Comparison of ENCODE assay signal across 28 cellular contexts in the genomic region with DNA sequence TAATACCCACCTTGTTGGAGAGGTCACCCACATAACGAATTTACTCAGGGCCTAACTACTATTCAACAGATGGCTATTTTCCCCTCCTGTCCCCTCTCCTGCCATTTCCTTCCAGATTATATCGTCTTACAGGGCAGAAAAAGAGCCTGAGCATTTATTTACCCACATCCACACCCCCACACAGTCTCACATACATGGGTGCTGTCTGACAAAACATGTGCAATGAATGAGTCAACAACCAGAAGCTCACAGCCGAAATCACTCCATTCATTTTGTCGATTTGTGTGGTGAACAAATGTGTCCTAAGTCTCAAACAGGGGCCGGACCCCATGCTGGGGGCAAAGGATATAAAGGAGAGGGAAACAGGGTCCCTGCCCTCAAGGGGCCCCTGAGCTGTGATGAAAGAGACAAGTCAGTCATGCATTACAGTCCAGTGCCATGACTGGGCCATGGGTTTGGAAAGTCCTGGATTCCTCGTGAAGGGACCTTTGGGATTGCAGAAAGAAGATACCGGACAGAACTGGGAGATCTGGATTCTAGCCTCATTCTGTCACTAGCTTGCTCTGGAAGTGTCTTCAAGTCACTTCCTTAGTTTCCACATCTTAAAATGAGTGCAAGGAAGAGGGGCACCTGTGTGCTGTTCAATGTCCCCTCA. TPM values are rescaled to one million over a fixed set of nuclear protein-coding genes. Genes with fewer than 3 reads are reported as not detected.
DNase-seq lines count a peak whose midpoint lies in the region; ATAC-seq and TF ChIP-seq lines count a peak whose summit lies in the region.
"Had no signal": no experiment of that assay in that cellular context is flagged by ENCODE, and none has a peak within 500 bp of the region (broad histone marks: within the 10 kb centered on the region; RNA-seq: fewer than 3 reads in every experiment).

No MANE protein-coding gene starts in this region.

- WGBS in trophoblast cell (ENCODE audit: extremely low coverage, insufficient coverage, insufficient read length): no CpG with 5 or more reads among the region's 7 CpGs

- no peak overlapping the region for H2BK12ac ChIP-seq in trophoblast cell (ENCODE audit: low read length)

- H3K36me3 ChIP-seq in KOPT-K1 (ENCODE audit: insufficient read depth, low read length) (no peaks in the 10 kb centered on the region), trophoblast cell (ENCODE audit: control insufficient read depth in 1 of 2, insufficient read depth in 2 of 2, low read length in 2 of 2) (no peaks in the 10 kb centered on the region), BE2C (no peaks in the 10 kb centered on the region), left ventricle myocardium inferior (no peaks in the 10 kb centered on the region)
- H3K36me3 ChIP-seq: stomach had no signal

- H3K27me3 ChIP-seq in trophoblast cell (ENCODE audit: insufficient read depth, low read length) (no peaks in the 10 kb centered on the region), BE2C (no peaks in the 10 kb centered on the region), left ventricle myocardium inferior (ENCODE audit: low read depth) (peaks cover 82% of the 10 kb centered on the region)

- H2AFZ ChIP-seq in trophoblast cell (ENCODE audit: insufficient read depth, low read length, poor library complexity): no peak overlapping the region

- no peak overlapping the region for H3K27ac Mint-ChIP-seq in T-helper 2 cell treated with Interferon-gamma antibody and Interleukin-4, amounts not matched to agents 5 μg/mL and 100 μg/mL, for 36 hours
- peak overlapping the region; percentile 4 for H3K27ac Mint-ChIP-seq in activated naive CD8-positive, alpha-beta T cell treated with anti-CD3 and anti-CD28 coated beads, Interleukin-2, amount 50 U/mL, for 24 hours
- H3K27ac Mint-ChIP-seq: memory B cell, type B pancreatic cell had no signal

- H3K27ac ChIP-seq in KOPT-K1 (ENCODE audit: low read depth, low read length, poor library complexity, severe bottlenecking) (peak overlapping the region; percentile 48), trophoblast cell (ENCODE audit: low read depth, low read length) (no peak overlapping the region), left ventricle myocardium inferior (replicated peaks) (no peak overlapping the region)
- H3K27ac ChIP-seq: stomach had no signal

- H3K4me3 ChIP-seq in trophoblast cell (ENCODE audit: low read depth, low read length): no peak overlapping the region
- no peak overlapping the region for H3K4me3 ChIP-seq in BE2C (ENCODE audit: low read depth, low read length)
- H3K4me3 ChIP-seq in left ventricle myocardium inferior: no peak overlapping the region
- H3K4me3 ChIP-seq: stomach had no signal

- H2BK120ac ChIP-seq in trophoblast cell (ENCODE audit: insufficient read depth, low read length, poor library complexity): no peak overlapping the region

- H2BK5ac ChIP-seq in trophoblast cell (ENCODE audit: low read depth, low read length, poor library complexity): no peak overlapping the region

- H2AK5ac ChIP-seq in trophoblast cell (ENCODE audit: low read length): no peak overlapping the region

- no peak overlapping the region for H4K91ac ChIP-seq in trophoblast cell (ENCODE audit: low read depth, low read length)

- TF ChIP-seq CTCF in BE2C (IDR thresholded peaks at IDR 0.05; ENCODE audit: low read depth, low read length) (no peak), left ventricle myocardium inferior (IDR thresholded peaks at IDR 0.05; ENCODE audit: borderline replicate concordance) (no peak)

- intact Hi-C loops in left ventricle myocardium inferior (cut with micrococcal nuclease): no loop called here

- H3K4me2 ChIP-seq in trophoblast cell (ENCODE audit: low read length): no peak overlapping the region

- H3K4me1 Mint-ChIP-seq in T-helper 2 cell treated with Interferon-gamma antibody and Interleukin-4, amounts not matched to agents 5 μg/mL and 100 μg/mL, for 36 hours (ENCODE audit: low read depth): peaks cover 53% of the 10 kb centered on the region
- H3K4me1 Mint-ChIP-seq in activated naive CD8-positive, alpha-beta T cell treated with anti-CD3 and anti-CD28 coated beads, Interleukin-2, amount 50 U/mL, for 24 hours: peaks cover 63% of the 10 kb centered on the region

- no peaks in the 10 kb centered on the region for H3K79me1 ChIP-seq in trophoblast cell (ENCODE audit: low read length)

- no peak overlapping the region for H3K9ac ChIP-seq in trophoblast cell (ENCODE audit: low read length)

- H3K18ac ChIP-seq in trophoblast cell (ENCODE audit: low read length): no peak overlapping the region

- H3K36me3 Mint-ChIP-seq in T-helper 2 cell treated with Interferon-gamma antibody and Interleukin-4, amounts not matched to agents 5 μg/mL and 100 μg/mL, for 36 hours (ENCODE audit: low read depth): no peaks in the 10 kb centered on the region
- H3K36me3 Mint-ChIP-seq in activated naive CD8-positive, alpha-beta T cell treated with anti-CD3 and anti-CD28 coated beads, Interleukin-2, amount 50 U/mL, for 24 hours (ENCODE audit: low read depth): no peaks in the 10 kb centered on the region
- H3K36me3 Mint-ChIP-seq: memory B cell, type B pancreatic cell had no signal

- H3K4me1 ChIP-seq in trophoblast cell (ENCODE audit: control insufficient read depth in 1 of 2, insufficient read depth in 2 of 2, low read length in 2 of 2): no peaks in the 10 kb centered on the region
- no peaks in the 10 kb centered on the region for H3K4me1 ChIP-seq in BE2C
- H3K4me1 ChIP-seq in left ventricle myocardium inferior: no peaks in the 10 kb centered on the region
- H3K4me1 ChIP-seq: stomach had no signal

- no peak overlapping the region for H3K4me3 Mint-ChIP-seq in T-helper 2 cell treated with Interferon-gamma antibody and Interleukin-4, amounts not matched to agents 5 μg/mL and 100 μg/mL, for 36 hours
- H3K4me3 Mint-ChIP-seq in activated naive CD8-positive, alpha-beta T cell treated with anti-CD3 and anti-CD28 coated beads, Interleukin-2, amount 50 U/mL, for 24 hours: no peak overlapping the region
- H3K4me3 Mint-ChIP-seq: memory B cell, type B pancreatic cell had no signal

- no peak overlapping the region for H3K14ac ChIP-seq in trophoblast cell (ENCODE audit: low read length)

- no peak overlapping the region for H4K12ac ChIP-seq in trophoblast cell (ENCODE audit: low read depth, low read length)

- H3K79me2 ChIP-seq in trophoblast cell (ENCODE audit: control insufficient read depth, insufficient read depth, low read length, poor library complexity): no peaks in the 10 kb centered on the region

- no peak overlapping the region for H3K4ac ChIP-seq in trophoblast cell (ENCODE audit: low read depth, low read length)

- DNase-seq in T-helper 2 cell treated with Interferon-gamma antibody and Interleukin-4, amounts not matched to agents 5 μg/mL and 100 μg/mL, for 36 hours (ENCODE audit: low spot score): peak; percentile 22
- DNase-seq in T-helper 2 cell (no peak), trophoblast cell (peak; percentile 84 to 93), BE2C (no peak), left ventricle myocardium inferior (no peak)
- DNase-seq in activated naive CD8-positive, alpha-beta T cell treated with anti-CD3 and anti-CD28 coated beads, Interleukin-2, amount 50 U/mL, for 24 hours: no peak
- DNase-seq: 8988T; activated CD4-positive, CD25-positive, alpha-beta regulatory T cell treated with anti-CD3 and anti-CD28 coated beads, Interleukin-2, amount 50 U/mL, for 72 hours; activated CD8-positive, alpha-beta memory T cell treated with anti-CD3 and anti-CD28 coated beads, Interleukin-2, amount 50 U/mL, for 4 hours; AML-193; anterior cingulate cortex; caudate nucleus; dermis blood vessel endothelial cell; DMS79; glutamatergic neuron; kidney glomerular epithelial cell; NCI-H1417; NCI-H510A treated with DMSO at 0.1 percent for 48 hours; small intestine; stimulated activated CD4-positive, alpha-beta T cell treated with anti-CD3 and anti-CD28 coated beads, Interleukin-4, amount 100 ng/mL, for 1 hour; stomach had no signal

- no peak overlapping the region for H3K23ac ChIP-seq in trophoblast cell (ENCODE audit: low read length)

- peak; percentile 52 for ATAC-seq in activated naive CD8-positive, alpha-beta T cell treated with anti-CD3 and anti-CD28 coated beads, Interleukin-2, amount 50 U/mL, for 24 hours
- no peak for ATAC-seq in HG02678 (IDR thresholded peaks at IDR 0.05; ENCODE audit: unreplicated experiment)
- ATAC-seq: SK-N-SH treated with all-trans-retinoic acid at 6 μM for 48 hours had no signal

- H3K27me3 Mint-ChIP-seq in T-helper 2 cell treated with Interferon-gamma antibody and Interleukin-4, amounts not matched to agents 5 μg/mL and 100 μg/mL, for 36 hours (ENCODE audit: low read depth): peaks cover 5% of the 10 kb centered on the region
- H3K27me3 Mint-ChIP-seq in activated naive CD8-positive, alpha-beta T cell treated with anti-CD3 and anti-CD28 coated beads, Interleukin-2, amount 50 U/mL, for 24 hours: peaks cover 3% of the 10 kb centered on the region

- H4K8ac ChIP-seq in trophoblast cell (ENCODE audit: low read depth, low read length): no peak overlapping the region

- peaks cover 4% of the 10 kb centered on the region for H3K9me3 Mint-ChIP-seq in T-helper 2 cell treated with Interferon-gamma antibody and Interleukin-4, amounts not matched to agents 5 μg/mL and 100 μg/mL, for 36 hours
- no peaks in the 10 kb centered on the region for H3K9me3 Mint-ChIP-seq in activated naive CD8-positive, alpha-beta T cell treated with anti-CD3 and anti-CD28 coated beads, Interleukin-2, amount 50 U/mL, for 24 hours
- H3K9me3 Mint-ChIP-seq: memory B cell, type B pancreatic cell had no signal

- H3K9me3 ChIP-seq in KOPT-K1 (ENCODE audit: insufficient read depth, low read length, poor library complexity, severe bottlenecking): no peaks in the 10 kb centered on the region
- no peaks in the 10 kb centered on the region for H3K9me3 ChIP-seq in trophoblast cell (ENCODE audit: insufficient read depth, low read depth, low read length)
- H3K9me3 ChIP-seq in BE2C: no peaks in the 10 kb centered on the region
- H3K9me3 ChIP-seq in left ventricle myocardium inferior (replicated peaks): no peaks in the 10 kb centered on the region
- H3K9me3 ChIP-seq: stomach had no signal

RNA-seq across cellular contexts. Expression of a gene that starts 16.4 kb away (rescaled TPM):
- not detected in 2 replicates for polyA plus RNA-seq in trophoblast cell (2013)
- polyA plus RNA-seq in BE2C (2012; ENCODE audit: insufficient read depth, insufficient read length, low read depth): not detected
- not detected for total RNA-seq in left ventricle myocardium inferior
- total RNA-seq: dermis blood vessel endothelial cell, pulmonary artery endothelial cell, RPMI7951 had no signal

RNA-seq across cellular contexts. Expression of a gene that starts 21.7 kb away (rescaled TPM):
- polyA plus RNA-seq in trophoblast cell (2013): 48.2 and 51.4 TPM in 2 replicates
- 0.11 TPM for polyA plus RNA-seq in BE2C (2012; ENCODE audit: insufficient read depth, insufficient read length, low read depth)
- not detected for total RNA-seq in left ventricle myocardium inferior
- total RNA-seq: dermis blood vessel endothelial cell, pulmonary artery endothelial cell, RPMI7951, stomach had no signal
- polyA plus RNA-seq: small intestine, stomach had no signal

RNA-seq across cellular contexts. Expression of a gene that starts 35.0 kb away (rescaled TPM):
- 30.0 and 35.3 TPM in 2 replicates for polyA plus RNA-seq in trophoblast cell (2013)
- polyA plus RNA-seq in BE2C (2012; ENCODE audit: insufficient read depth, insufficient read length, low read depth): not detected
- total RNA-seq in left ventricle myocardium inferior: not detected
- total RNA-seq: dermis blood vessel endothelial cell, pulmonary artery endothelial cell, RPMI7951 had no signal

RNA-seq across cellular contexts. Expression of a gene that starts 43.2 kb away (rescaled TPM):
- polyA plus RNA-seq in trophoblast cell (2013): 46.2 and 49.7 TPM in 2 replicates
- polyA plus RNA-seq in BE2C (2012; ENCODE audit: insufficient read depth, insufficient read length, low read depth): 19.0 TPM
- 27.9 TPM for total RNA-seq in left ventricle myocardium inferior

Comparison
In these comparisons a context has a peak if more than half of its experiments do, and no peak if none do; other contexts are left out.
1. DNase-seq: peak in T-helper 2 cell treated with Interferon-gamma antibody and Interleukin-4, amounts not matched to agents 5 μg/mL and 100 μg/mL, for 36 hours (single experiment) and trophoblast cell (2 of 2); none in T-helper 2 cell (0 of 5), activated naive CD8-positive, alpha-beta T cell treated with anti-CD3 and anti-CD28 coated beads, Interleukin-2, amount 50 U/mL, for 24 hours (single experiment), BE2C (single experiment) and left ventricle myocardium inferior (single experiment).